ENCODE assay signal across 9 cellular contexts in genomic region chr1:161180643-161181042, GRCh38. TPM values are rescaled to one million over a fixed set of nuclear protein-coding genes. Genes with fewer than 3 reads are reported as not detected.
DNase-seq lines count a peak whose midpoint lies in the region; ATAC-seq and TF ChIP-seq lines count a peak whose summit lies in the region.
"Had no signal": no experiment of that assay in that cellular context is flagged by ENCODE, and none has a peak within 500 bp of the region (broad histone marks: within the 10 kb centered on the region; RNA-seq: fewer than 3 reads in every experiment).

No MANE protein-coding gene starts in this region.

- peak overlapping the region in 1 of 12 donors; percentile 92 for H3K27ac ChIP-seq in heart left ventricle
- no peak overlapping the region for H3K27ac ChIP-seq in right cardiac atrium (ENCODE audit: low read length)
- no peak overlapping the region for H3K27ac ChIP-seq in upper lobe of right lung
- H3K27ac ChIP-seq in thyroid gland: no peak overlapping the region

- H3K36me3 ChIP-seq in heart left ventricle (peaks cover 0 to 4% (median 2%) of the 10 kb centered on the region in 9 donors), upper lobe of right lung (peaks cover 2% of the 10 kb centered on the region), thyroid gland (no peaks in the 10 kb centered on the region)

- peak in 7 of 12 donors; percentile 7 to 36 (median 30) for TF ChIP-seq CTCF in heart left ventricle (IDR thresholded peaks at IDR 0.05)
- TF ChIP-seq CTCF in upper lobe of right lung (IDR thresholded peaks at IDR 0.05): peak; percentile 38
- no peak for TF ChIP-seq CTCF in thyroid gland (IDR thresholded peaks at IDR 0.05)

- H3K9me3 ChIP-seq in heart left ventricle (no peaks in the 10 kb centered on the region), right cardiac atrium (ENCODE audit: control insufficient read depth, low read length) (no peaks in the 10 kb centered on the region), upper lobe of right lung (no peaks in the 10 kb centered on the region), thyroid gland (no peaks in the 10 kb centered on the region)
- H3K9me3 ChIP-seq: upper lobe of left lung had no signal

- no peak for DNase-seq in heart left ventricle
- DNase-seq in right cardiac atrium: no peak
- DNase-seq in NCI-H446 treated with DMSO at 0.1 percent for 48 hours (lab: John Stamatoyannopoulos, UW): peak; percentile 22
- DNase-seq in dermis blood vessel endothelial cell: peak; percentile 58
- DNase-seq in upper lobe of right lung: no peak
- DNase-seq in OCI-M2 (lab: John Stamatoyannopoulos, UW; ENCODE audit: unreplicated experiment): no peak
- no peak for DNase-seq in thyroid gland
- DNase-seq: upper lobe of left lung had no signal

- H3K4me3 ChIP-seq in heart left ventricle (no peak overlapping the region), right cardiac atrium (ENCODE audit: low read length) (no peak overlapping the region), upper lobe of right lung (no peak overlapping the region), thyroid gland (replicated peaks in 1 of 3) (no peak overlapping the region)
- H3K4me3 ChIP-seq: upper lobe of left lung had no signal

- ATAC-seq in heart left ventricle (no peak), right cardiac atrium (no peak), upper lobe of right lung (no peak), HG02970 (IDR thresholded peaks at IDR 0.05; ENCODE audit: low FRiP score, unreplicated experiment) (no peak)

- H3K27me3 ChIP-seq in heart left ventricle (no peaks in the 10 kb centered on the region), right cardiac atrium (ENCODE audit: control insufficient read depth, insufficient read depth) (no peaks in the 10 kb centered on the region), upper lobe of right lung (no peaks in the 10 kb centered on the region), thyroid gland (no peaks in the 10 kb centered on the region)
- H3K27me3 ChIP-seq: upper lobe of left lung had no signal

- 44 to 80% (median 68%) methylated on average over 1 of the region's 1 CpG for WGBS in heart left ventricle, 4 donors
- WGBS in right cardiac atrium: 53% methylated on average over 1 of the region's 1 CpG
- 49 to 62% methylated on average over 1 of the region's 1 CpG for WGBS in thyroid gland, 2 donors

- intact Hi-C loops in heart left ventricle (cut with DNase I): no loop called here
- intact Hi-C loops in right cardiac atrium (cut with DNase I): no loop called here
- intact Hi-C loops in upper lobe of right lung (cut with DNase I): no loop called here
- intact Hi-C loops in thyroid gland (cut with DNase I): no loop called here

- H3K4me1 ChIP-seq in heart left ventricle: peaks cover 0 to 71% (median 26%) of the 10 kb centered on the region in 12 donors
- H3K4me1 ChIP-seq in right cardiac atrium (ENCODE audit: control insufficient read depth, insufficient read depth, low read length): no peaks in the 10 kb centered on the region
- peaks cover 42% of the 10 kb centered on the region for H3K4me1 ChIP-seq in upper lobe of right lung
- peaks cover 8 to 20% of the 10 kb centered on the region in 2 donors for H3K4me1 ChIP-seq in thyroid gland

- TF ChIP-seq POLR2A in heart left ventricle (IDR thresholded peaks at IDR 0.05) (no peak), thyroid gland (IDR thresholded peaks at IDR 0.05) (no peak)

RNA-seq across cellular contexts. Expression of gene B4GALT3, which starts 3.3 kb away (rescaled TPM):
- total RNA-seq in heart left ventricle: 10 to 100 TPM; 18.2 to 34.1 (median 22.4) TPM
- polyA plus RNA-seq in heart left ventricle: 10 to 100 TPM; 13.4 to 40.8 TPM
- 10 to 100 TPM; 16.0 to 21.0 (median 19.7) TPM for total RNA-seq in right cardiac atrium
- 17.5 TPM for polyA plus RNA-seq in right cardiac atrium
- 24.8 and 44.1 TPM in 2 replicates for total RNA-seq in dermis blood vessel endothelial cell
- total RNA-seq in upper lobe of right lung: 35.7 TPM
- total RNA-seq in thyroid gland: 10 to 100 TPM; 24.1 to 34.0 (median 29.2) TPM

RNA-seq across cellular contexts. Expression of gene PPOX, which starts 14.4 kb away (rescaled TPM):
- total RNA-seq in heart left ventricle (10 to 100 TPM in 8 of 9 donors, 1 to 10 TPM in 1; 9.7 to 16.7 (median 13.7) TPM), right cardiac atrium (10 to 100 TPM; 11.4 to 16.0 (median 14.9) TPM), dermis blood vessel endothelial cell (14.9 and 18.0 TPM in 2 replicates), upper lobe of right lung (23.3 TPM), thyroid gland (10 to 100 TPM; 12.6 to 30.0 (median 21.8) TPM)
- polyA plus RNA-seq in heart left ventricle (10 to 100 TPM; 10.7 to 24.3 TPM), right cardiac atrium (15.2 TPM)

RNA-seq across cellular contexts. Expression of gene ADAMTS4, which starts 18.2 kb away (rescaled TPM):
- total RNA-seq in heart left ventricle: 10 to 100 TPM in 3 of 9 donors, 1 to 10 TPM in 6; 1.6 to 65.2 (median 8.4) TPM
- 1 to 10 TPM; 5.7 to 6.1 TPM for polyA plus RNA-seq in heart left ventricle
- 100 to 1,000 TPM in 1 of 4 donors, 10 to 100 TPM in 2, 1 to 10 TPM in 1; 6.9 to 111 (median 17.2) TPM for total RNA-seq in right cardiac atrium
- polyA plus RNA-seq in right cardiac atrium: 24.4 TPM
- total RNA-seq in dermis blood vessel endothelial cell: 19.7 and 38.9 TPM in 2 replicates
- 7.8 TPM for total RNA-seq in upper lobe of right lung
- 10 to 100 TPM in 1 of 4 donors, 1 to 10 TPM in 3; 4.6 to 24.4 (median 9.4) TPM for total RNA-seq in thyroid gland

RNA-seq across cellular contexts. Expression of gene USP21, which starts 21.3 kb away (rescaled TPM):
- total RNA-seq in heart left ventricle (10 to 100 TPM; 12.3 to 20.0 (median 14.6) TPM), right cardiac atrium (10 to 100 TPM; 14.9 to 25.7 (median 20.9) TPM), dermis blood vessel endothelial cell (5.4 and 12.8 TPM in 2 replicates), upper lobe of right lung (27.7 TPM), thyroid gland (10 to 100 TPM; 21.2 to 27.6 (median 23.0) TPM)
- polyA plus RNA-seq in heart left ventricle (10 to 100 TPM; 13.0 TPM), right cardiac atrium (18.1 TPM)

RNA-seq across cellular contexts. Expression of gene NDUFS2, which starts 21.5 kb away (rescaled TPM):
- total RNA-seq in heart left ventricle: 100 to 1,000 TPM; 214 to 460 (median 297) TPM
- polyA plus RNA-seq in heart left ventricle: 100 to 1,000 TPM; 157 to 189 TPM
- total RNA-seq in right cardiac atrium: 100 to 1,000 TPM; 162 to 229 (median 177) TPM
- polyA plus RNA-seq in right cardiac atrium: 219 TPM
- 154 and 208 TPM in 2 replicates for total RNA-seq in dermis blood vessel endothelial cell
- 66.9 TPM for total RNA-seq in upper lobe of right lung
- 100 to 1,000 TPM in 2 of 4 donors, 10 to 100 TPM in 2; 75.4 to 122 (median 99.9) TPM for total RNA-seq in thyroid gland

Comparison
In these comparisons a context has a peak if more than half of its experiments do, and no peak if none do; other contexts are left out.
1. DNase-seq: peak in NCI-H446 treated with DMSO at 0.1 percent for 48 hours (single experiment) and dermis blood vessel endothelial cell (single experiment); none in heart left ventricle (0 of 5), right cardiac atrium (0 of 3), upper lobe of right lung (single experiment), OCI-M2 (single experiment) and thyroid gland (0 of 2).
2. CTCF ChIP-seq: peak in heart left ventricle (7 of 12) and upper lobe of right lung (single experiment); none in thyroid gland (0 of 6).